In the genomic region with DNA sequence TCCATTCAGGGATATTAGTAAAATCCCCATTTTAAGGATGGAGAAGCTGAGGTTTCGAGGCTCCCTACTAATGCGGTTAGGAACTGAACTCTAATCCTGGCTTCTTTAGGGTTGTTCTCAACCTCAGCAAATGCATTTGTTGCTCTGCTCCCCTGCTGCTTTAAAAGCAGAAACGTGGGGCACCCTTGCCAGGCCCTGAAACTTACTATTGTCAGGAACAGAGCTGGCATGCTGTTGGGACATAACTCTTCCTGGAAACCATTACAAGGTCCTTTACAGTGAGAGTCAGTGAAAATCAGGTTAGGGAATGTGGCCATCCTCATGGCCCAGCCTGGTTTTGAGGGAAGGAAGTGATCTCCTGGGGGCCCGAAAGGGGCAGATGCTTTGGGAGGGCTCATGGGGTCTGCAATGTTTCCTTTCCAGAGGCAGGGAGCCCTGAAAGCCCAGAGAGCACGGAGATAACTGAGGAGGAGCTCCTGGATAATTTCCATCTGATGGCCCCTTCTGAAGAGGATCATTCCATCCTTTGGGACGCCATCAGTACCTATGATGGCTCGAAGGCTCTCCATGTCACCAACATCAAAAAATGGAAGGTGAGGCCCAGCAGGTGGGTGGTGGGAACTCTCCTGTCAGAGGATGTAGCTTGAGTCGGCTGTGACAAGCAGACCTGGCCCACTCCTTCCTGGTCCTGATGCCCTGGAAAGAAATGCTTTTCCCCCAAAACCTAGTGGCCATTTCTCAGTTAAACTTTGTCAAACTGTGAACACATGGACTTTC, we compare ENCODE assay signal across 1 cellular context.
TF ChIP-seq lines count a peak whose summit lies in the region.

No MANE protein-coding gene starts in this region.

TF ChIP-seq in HepG2, 621 proteins besides CTCF, POLR2A, EP300 and RAD21 (continued from another document and continues in another):
- TF ChIP-seq ZIK1 (CRISPR knock-in tag; IDR thresholded peaks at IDR 0.05; ENCODE audit: borderline replicate concordance, low read depth) = no peak
- TF ChIP-seq ZBTB3 (CRISPR knock-in tag; IDR thresholded peaks at IDR 0.05; ENCODE audit: borderline replicate concordance, low read depth) = peak; percentile 27
- TF ChIP-seq BCL6 (CRISPR knock-in tag; IDR thresholded peaks at IDR 0.05) = no peak; the same call in 1 of the 2 replicates
- 0 out of 2 replicates have a peak, but pooled peaks have one; percentile 12 for TF ChIP-seq HDAC2 (CRISPR knock-in tag; IDR thresholded peaks at IDR 0.05)
- peak; percentile 72 for TF ChIP-seq MED1 (CRISPR knock-in tag; IDR thresholded peaks at IDR 0.05)
- no peak for TF ChIP-seq PRPF4 (IDR thresholded peaks at IDR 0.05; ENCODE audit: low read depth, low read length, poor library complexity, severe bottlenecking)
- TF ChIP-seq ZNF207 (IDR thresholded peaks at IDR 0.05; ENCODE audit: borderline replicate concordance) = no peak
- no peak for TF ChIP-seq ATRX (CRISPR knock-in tag; IDR thresholded peaks at IDR 0.05; ENCODE audit: borderline replicate concordance)
- no peak for TF ChIP-seq JUND (CRISPR knock-in tag; IDR thresholded peaks at IDR 0.05)
- no peak for TF ChIP-seq FOXO1 (CRISPR knock-in tag; IDR thresholded peaks at IDR 0.05)
- TF ChIP-seq, protein P1, sequence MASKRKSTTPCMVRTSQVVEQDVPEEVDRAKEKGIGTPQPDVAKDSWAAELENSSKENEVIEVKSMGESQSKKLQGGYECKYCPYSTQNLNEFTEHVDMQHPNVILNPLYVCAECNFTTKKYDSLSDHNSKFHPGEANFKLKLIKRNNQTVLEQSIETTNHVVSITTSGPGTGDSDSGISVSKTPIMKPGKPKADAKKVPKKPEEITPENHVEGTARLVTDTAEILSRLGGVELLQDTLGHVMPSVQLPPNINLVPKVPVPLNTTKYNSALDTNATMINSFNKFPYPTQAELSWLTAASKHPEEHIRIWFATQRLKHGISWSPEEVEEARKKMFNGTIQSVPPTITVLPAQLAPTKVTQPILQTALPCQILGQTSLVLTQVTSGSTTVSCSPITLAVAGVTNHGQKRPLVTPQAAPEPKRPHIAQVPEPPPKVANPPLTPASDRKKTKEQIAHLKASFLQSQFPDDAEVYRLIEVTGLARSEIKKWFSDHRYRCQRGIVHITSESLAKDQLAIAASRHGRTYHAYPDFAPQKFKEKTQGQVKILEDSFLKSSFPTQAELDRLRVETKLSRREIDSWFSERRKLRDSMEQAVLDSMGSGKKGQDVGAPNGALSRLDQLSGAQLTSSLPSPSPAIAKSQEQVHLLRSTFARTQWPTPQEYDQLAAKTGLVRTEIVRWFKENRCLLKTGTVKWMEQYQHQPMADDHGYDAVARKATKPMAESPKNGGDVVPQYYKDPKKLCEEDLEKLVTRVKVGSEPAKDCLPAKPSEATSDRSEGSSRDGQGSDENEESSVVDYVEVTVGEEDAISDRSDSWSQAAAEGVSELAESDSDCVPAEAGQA (IDR thresholded peaks at IDR 0.05; ENCODE audit: low read depth) = 0 out of 2 replicates have a peak, but pooled peaks have one; percentile 44
- TF ChIP-seq, protein P1 (CRISPR knock-in tag; IDR thresholded peaks at IDR 0.05; ENCODE audit: borderline replicate concordance) = peak; percentile 78; the same call in 1 of the 2 replicates
- no peak for TF ChIP-seq ZBTB7B (CRISPR knock-in tag; IDR thresholded peaks at IDR 0.05)
- no peak for TF ChIP-seq ZNF121 (CRISPR knock-in tag; IDR thresholded peaks at IDR 0.05)
- no peak for TF ChIP-seq SYNCRIP (IDR thresholded peaks at IDR 0.05; ENCODE audit: insufficient read depth, low read depth, low read length)
- TF ChIP-seq ZNF746 (CRISPR knock-in tag; IDR thresholded peaks at IDR 0.05) = no peak
- TF ChIP-seq RAD51 (IDR thresholded peaks at IDR 0.05; ENCODE audit: borderline replicate concordance) = no peak
- TF ChIP-seq ZNF547 (CRISPR knock-in tag; IDR thresholded peaks at IDR 0.05) = 0 out of 2 replicates have a peak, but pooled peaks have one; percentile 25
- TF ChIP-seq ZFP90 (CRISPR knock-in tag; IDR thresholded peaks at IDR 0.05; ENCODE audit: borderline replicate concordance) = peak; percentile 35; the same call in 1 of the 2 replicates
- TF ChIP-seq, protein P2, sequence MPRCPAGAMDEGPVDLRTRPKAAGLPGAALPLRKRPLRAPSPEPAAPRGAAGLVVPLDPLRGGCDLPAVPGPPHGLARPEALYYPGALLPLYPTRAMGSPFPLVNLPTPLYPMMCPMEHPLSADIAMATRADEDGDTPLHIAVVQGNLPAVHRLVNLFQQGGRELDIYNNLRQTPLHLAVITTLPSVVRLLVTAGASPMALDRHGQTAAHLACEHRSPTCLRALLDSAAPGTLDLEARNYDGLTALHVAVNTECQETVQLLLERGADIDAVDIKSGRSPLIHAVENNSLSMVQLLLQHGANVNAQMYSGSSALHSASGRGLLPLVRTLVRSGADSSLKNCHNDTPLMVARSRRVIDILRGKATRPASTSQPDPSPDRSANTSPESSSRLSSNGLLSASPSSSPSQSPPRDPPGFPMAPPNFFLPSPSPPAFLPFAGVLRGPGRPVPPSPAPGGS (CRISPR knock-in tag; IDR thresholded peaks at IDR 0.05) = 0 out of 2 replicates have a peak, but pooled peaks have one; percentile 30
- TF ChIP-seq KDM2A (CRISPR knock-in tag; IDR thresholded peaks at IDR 0.05; ENCODE audit: borderline replicate concordance, low read depth) = peak; percentile 31; the same call in 1 of the 2 replicates
- peak; percentile 83; the same call in 1 of the 2 replicates for TF ChIP-seq ZNF615 (CRISPR knock-in tag; IDR thresholded peaks at IDR 0.05; ENCODE audit: borderline replicate concordance)
- peak; percentile 75 for TF ChIP-seq HOXA7 (CRISPR knock-in tag; IDR thresholded peaks at IDR 0.05)
- TF ChIP-seq TARDBP (CRISPR knock-in tag; IDR thresholded peaks at IDR 0.05) = no peak
- TF ChIP-seq ZNF382 (CRISPR knock-in tag; IDR thresholded peaks at IDR 0.05; ENCODE audit: borderline replicate concordance) = no peak
- TF ChIP-seq PAF1 (CRISPR knock-in tag; IDR thresholded peaks at IDR 0.05) = peak; percentile 96
- peak; percentile 52 for TF ChIP-seq POLR2AphosphoS5 (IDR thresholded peaks at IDR 0.05; ENCODE audit: low read depth, low read length)
- TF ChIP-seq ZNF432 (CRISPR knock-in tag; IDR thresholded peaks at IDR 0.05; ENCODE audit: borderline replicate concordance) = no peak; the same call in 1 of the 2 replicates
- no peak for TF ChIP-seq NR2F6 (IDR thresholded peaks at IDR 0.05)
- TF ChIP-seq NR2F6 (CRISPR knock-in tag; IDR thresholded peaks at IDR 0.05) = peak; percentile 5; the same call in 1 of the 2 replicates
- TF ChIP-seq, protein P3, sequence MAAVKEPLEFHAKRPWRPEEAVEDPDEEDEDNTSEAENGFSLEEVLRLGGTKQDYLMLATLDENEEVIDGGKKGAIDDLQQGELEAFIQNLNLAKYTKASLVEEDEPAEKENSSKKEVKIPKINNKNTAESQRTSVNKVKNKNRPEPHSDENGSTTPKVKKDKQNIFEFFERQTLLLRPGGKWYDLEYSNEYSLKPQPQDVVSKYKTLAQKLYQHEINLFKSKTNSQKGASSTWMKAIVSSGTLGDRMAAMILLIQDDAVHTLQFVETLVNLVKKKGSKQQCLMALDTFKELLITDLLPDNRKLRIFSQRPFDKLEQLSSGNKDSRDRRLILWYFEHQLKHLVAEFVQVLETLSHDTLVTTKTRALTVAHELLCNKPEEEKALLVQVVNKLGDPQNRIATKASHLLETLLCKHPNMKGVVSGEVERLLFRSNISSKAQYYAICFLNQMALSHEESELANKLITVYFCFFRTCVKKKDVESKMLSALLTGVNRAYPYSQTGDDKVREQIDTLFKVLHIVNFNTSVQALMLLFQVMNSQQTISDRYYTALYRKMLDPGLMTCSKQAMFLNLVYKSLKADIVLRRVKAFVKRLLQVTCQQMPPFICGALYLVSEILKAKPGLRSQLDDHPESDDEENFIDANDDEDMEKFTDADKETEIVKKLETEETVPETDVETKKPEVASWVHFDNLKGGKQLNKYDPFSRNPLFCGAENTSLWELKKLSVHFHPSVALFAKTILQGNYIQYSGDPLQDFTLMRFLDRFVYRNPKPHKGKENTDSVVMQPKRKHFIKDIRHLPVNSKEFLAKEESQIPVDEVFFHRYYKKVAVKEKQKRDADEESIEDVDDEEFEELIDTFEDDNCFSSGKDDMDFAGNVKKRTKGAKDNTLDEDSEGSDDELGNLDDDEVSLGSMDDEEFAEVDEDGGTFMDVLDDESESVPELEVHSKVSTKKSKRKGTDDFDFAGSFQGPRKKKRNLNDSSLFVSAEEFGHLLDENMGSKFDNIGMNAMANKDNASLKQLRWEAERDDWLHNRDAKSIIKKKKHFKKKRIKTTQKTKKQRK (IDR thresholded peaks at IDR 0.05; ENCODE audit: low read length) = no peak
- TF ChIP-seq RBFOX2 (IDR thresholded peaks at IDR 0.05; ENCODE audit: low read depth, low read length) = peak; percentile 17
- TF ChIP-seq, protein P4, sequence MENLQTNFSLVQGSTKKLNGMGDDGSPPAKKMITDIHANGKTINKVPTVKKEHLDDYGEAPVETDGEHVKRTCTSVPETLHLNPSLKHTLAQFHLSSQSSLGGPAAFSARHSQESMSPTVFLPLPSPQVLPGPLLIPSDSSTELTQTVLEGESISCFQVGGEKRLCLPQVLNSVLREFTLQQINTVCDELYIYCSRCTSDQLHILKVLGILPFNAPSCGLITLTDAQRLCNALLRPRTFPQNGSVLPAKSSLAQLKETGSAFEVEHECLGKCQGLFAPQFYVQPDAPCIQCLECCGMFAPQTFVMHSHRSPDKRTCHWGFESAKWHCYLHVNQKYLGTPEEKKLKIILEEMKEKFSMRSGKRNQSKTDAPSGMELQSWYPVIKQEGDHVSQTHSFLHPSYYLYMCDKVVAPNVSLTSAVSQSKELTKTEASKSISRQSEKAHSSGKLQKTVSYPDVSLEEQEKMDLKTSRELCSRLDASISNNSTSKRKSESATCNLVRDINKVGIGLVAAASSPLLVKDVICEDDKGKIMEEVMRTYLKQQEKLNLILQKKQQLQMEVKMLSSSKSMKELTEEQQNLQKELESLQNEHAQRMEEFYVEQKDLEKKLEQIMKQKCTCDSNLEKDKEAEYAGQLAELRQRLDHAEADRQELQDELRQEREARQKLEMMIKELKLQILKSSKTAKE (CRISPR knock-in tag; IDR thresholded peaks at IDR 0.05; ENCODE audit: borderline replicate concordance) = peak; percentile 48
- TF ChIP-seq ZNF33A (CRISPR knock-in tag; IDR thresholded peaks at IDR 0.05; ENCODE audit: borderline replicate concordance) = peak; percentile 55; the same call in 1 of the 2 replicates
- TF ChIP-seq ZFAT (CRISPR knock-in tag; conservative IDR thresholded peaks at IDR 0.05) = no peak
- TF ChIP-seq POLR2G (IDR thresholded peaks at IDR 0.05; ENCODE audit: low read depth, low read length) = peak; percentile 67
- 0 out of 2 replicates have a peak, but pooled peaks have one; percentile 90 for TF ChIP-seq RARG (CRISPR knock-in tag; IDR thresholded peaks at IDR 0.05; ENCODE audit: low read depth)
- TF ChIP-seq ZMYM4 (CRISPR knock-in tag; IDR thresholded peaks at IDR 0.05) = no peak
- peak; percentile 53; the same call in 1 of the 2 replicates for TF ChIP-seq NFKB2 (CRISPR knock-in tag; IDR thresholded peaks at IDR 0.05; ENCODE audit: borderline replicate concordance)
- peak; percentile 27; the same call in 1 of the 2 replicates for TF ChIP-seq SP4 (CRISPR knock-in tag; IDR thresholded peaks at IDR 0.05)
- TF ChIP-seq ZNF816 (CRISPR knock-in tag; IDR thresholded peaks at IDR 0.05; ENCODE audit: borderline replicate concordance) = no peak
- TF ChIP-seq HHEX (CRISPR knock-in tag; IDR thresholded peaks at IDR 0.05) = no peak
- TF ChIP-seq, protein P5, sequence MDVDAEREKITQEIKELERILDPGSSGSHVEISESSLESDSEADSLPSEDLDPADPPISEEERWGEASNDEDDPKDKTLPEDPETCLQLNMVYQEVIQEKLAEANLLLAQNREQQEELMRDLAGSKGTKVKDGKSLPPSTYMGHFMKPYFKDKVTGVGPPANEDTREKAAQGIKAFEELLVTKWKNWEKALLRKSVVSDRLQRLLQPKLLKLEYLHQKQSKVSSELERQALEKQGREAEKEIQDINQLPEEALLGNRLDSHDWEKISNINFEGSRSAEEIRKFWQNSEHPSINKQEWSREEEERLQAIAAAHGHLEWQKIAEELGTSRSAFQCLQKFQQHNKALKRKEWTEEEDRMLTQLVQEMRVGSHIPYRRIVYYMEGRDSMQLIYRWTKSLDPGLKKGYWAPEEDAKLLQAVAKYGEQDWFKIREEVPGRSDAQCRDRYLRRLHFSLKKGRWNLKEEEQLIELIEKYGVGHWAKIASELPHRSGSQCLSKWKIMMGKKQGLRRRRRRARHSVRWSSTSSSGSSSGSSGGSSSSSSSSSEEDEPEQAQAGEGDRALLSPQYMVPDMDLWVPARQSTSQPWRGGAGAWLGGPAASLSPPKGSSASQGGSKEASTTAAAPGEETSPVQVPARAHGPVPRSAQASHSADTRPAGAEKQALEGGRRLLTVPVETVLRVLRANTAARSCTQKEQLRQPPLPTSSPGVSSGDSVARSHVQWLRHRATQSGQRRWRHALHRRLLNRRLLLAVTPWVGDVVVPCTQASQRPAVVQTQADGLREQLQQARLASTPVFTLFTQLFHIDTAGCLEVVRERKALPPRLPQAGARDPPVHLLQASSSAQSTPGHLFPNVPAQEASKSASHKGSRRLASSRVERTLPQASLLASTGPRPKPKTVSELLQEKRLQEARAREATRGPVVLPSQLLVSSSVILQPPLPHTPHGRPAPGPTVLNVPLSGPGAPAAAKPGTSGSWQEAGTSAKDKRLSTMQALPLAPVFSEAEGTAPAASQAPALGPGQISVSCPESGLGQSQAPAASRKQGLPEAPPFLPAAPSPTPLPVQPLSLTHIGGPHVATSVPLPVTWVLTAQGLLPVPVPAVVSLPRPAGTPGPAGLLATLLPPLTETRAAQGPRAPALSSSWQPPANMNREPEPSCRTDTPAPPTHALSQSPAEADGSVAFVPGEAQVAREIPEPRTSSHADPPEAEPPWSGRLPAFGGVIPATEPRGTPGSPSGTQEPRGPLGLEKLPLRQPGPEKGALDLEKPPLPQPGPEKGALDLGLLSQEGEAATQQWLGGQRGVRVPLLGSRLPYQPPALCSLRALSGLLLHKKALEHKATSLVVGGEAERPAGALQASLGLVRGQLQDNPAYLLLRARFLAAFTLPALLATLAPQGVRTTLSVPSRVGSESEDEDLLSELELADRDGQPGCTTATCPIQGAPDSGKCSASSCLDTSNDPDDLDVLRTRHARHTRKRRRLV (CRISPR knock-in tag; IDR thresholded peaks at IDR 0.05) = 0 out of 2 replicates have a peak, but pooled peaks have one; percentile 24
- TF ChIP-seq ZNF253 (CRISPR knock-in tag; IDR thresholded peaks at IDR 0.05; ENCODE audit: borderline replicate concordance) = 0 out of 2 replicates have a peak, but pooled peaks have one; percentile 11
- 0 out of 2 replicates have a peak, but pooled peaks have one; percentile 8 for TF ChIP-seq ARNT2 (CRISPR knock-in tag; IDR thresholded peaks at IDR 0.05; ENCODE audit: low read depth)
- TF ChIP-seq ZNF263 (CRISPR knock-in tag; IDR thresholded peaks at IDR 0.05) = no peak
